8 cellular contexts compared by ENCODE assay signal in genomic region chr12:22100952-22101748, GRCh38. TPM values are rescaled to one million over a fixed set of nuclear protein-coding genes. Genes with fewer than 3 reads are reported as not detected.
DNase-seq lines count a peak whose midpoint lies in the region; ATAC-seq and TF ChIP-seq lines count a peak whose summit lies in the region.

No MANE protein-coding gene starts in this region.

- H3K27me3 ChIP-seq in H7 (ENCODE audit: control insufficient read depth, insufficient read depth, low read length): no peaks in the 10 kb centered on the region

- POLR2A ChIA-PET in activated CD8-positive, alpha-beta T cell treated with anti-CD3 and anti-CD28 coated beads for 36 hours (lab: Charles Lee): interaction anchor here (1.3 kb wide), 1 partner anchor 54 kb away, joined by 4 read pairs; no protein-coding TSS in a partner anchor

- no peaks in the 10 kb centered on the region for H3K9me3 Mint-ChIP-seq in activated CD8-positive, alpha-beta T cell treated with anti-CD3 and anti-CD28 coated beads for 36 hours

- CTCF ChIA-PET in activated CD8-positive, alpha-beta T cell treated with anti-CD3 and anti-CD28 coated beads for 36 hours (lab: Charles Lee): interaction anchor here (0.6 to 2.9 kb wide), 19 partner anchors 11 to 358 kb away, joined by 3 to 11 read pairs (median 4); no protein-coding TSS in a partner anchor

- peaks cover 12% of the 10 kb centered on the region for H3K4me1 Mint-ChIP-seq in activated CD8-positive, alpha-beta T cell treated with anti-CD3 and anti-CD28 coated beads for 36 hours (ENCODE audit: low read depth)

- no peak for TF ChIP-seq CTCF in activated CD8-positive, alpha-beta T cell treated with anti-CD3 and anti-CD28 coated beads for 36 hours (IDR thresholded peaks at IDR 0.05)

- peak; percentile 77 for ATAC-seq in activated CD8-positive, alpha-beta T cell treated with anti-CD3 and anti-CD28 coated beads for 36 hours

- no peaks in the 10 kb centered on the region for H3K36me3 Mint-ChIP-seq in activated CD8-positive, alpha-beta T cell treated with anti-CD3 and anti-CD28 coated beads for 36 hours (ENCODE audit: low read depth)

- no peaks in the 10 kb centered on the region for H3K36me3 ChIP-seq in H7 (replicated peaks; ENCODE audit: control insufficient read depth, insufficient read depth, low read length)

- H3K27me3 Mint-ChIP-seq in activated CD8-positive, alpha-beta T cell treated with anti-CD3 and anti-CD28 coated beads for 36 hours: no peaks in the 10 kb centered on the region

- peak; percentile 19 for DNase-seq in activated CD8-positive, alpha-beta memory T cell treated with anti-CD3 and anti-CD28 coated beads, Interleukin-2, amount 50 U/mL, for 4 hours
- DNase-seq in activated CD8-positive, alpha-beta memory T cell treated with anti-CD3 and anti-CD28 coated beads, Interleukin-2, amount 50 U/mL, for 48 hours: no peak
- peak; percentile 38 for DNase-seq in H7
- DNase-seq in MV-4-11 (lab: John Stamatoyannopoulos, UW): peak; percentile 83
- peak; percentile 69 for DNase-seq in activated CD8-positive, alpha-beta T cell treated with anti-CD3 and anti-CD28 coated beads for 36 hours
- peak; percentile 54 for DNase-seq in glomerular visceral epithelial cell (ENCODE audit: extremely low spot score)
- peak; percentile 47 for DNase-seq in renal cortical epithelial cell (ENCODE audit: low read depth)
- DNase-seq in COLO668 (lab: John Stamatoyannopoulos, UW; ENCODE audit: unreplicated experiment): no peak

- H3K4me3 Mint-ChIP-seq in activated CD8-positive, alpha-beta T cell treated with anti-CD3 and anti-CD28 coated beads for 36 hours: no peak overlapping the region

- intact Hi-C loops in activated CD8-positive, alpha-beta T cell treated with anti-CD3 and anti-CD28 coated beads for 36 hours (cut with micrococcal nuclease): loop anchor here (5.0 kb wide), 2 partner anchors 236 to 341 kb away; no protein-coding TSS in a partner anchor

- no peak overlapping the region for H3K4me3 ChIP-seq in H7 (ENCODE audit: insufficient read depth, low read depth, low read length)

- H3K27ac Mint-ChIP-seq in activated CD8-positive, alpha-beta T cell treated with anti-CD3 and anti-CD28 coated beads for 36 hours: no peak overlapping the region

RNA-seq across cellular contexts. Expression of gene CMAS, which starts 55.1 kb away (rescaled TPM):
- total RNA-seq in H7 (2014; rRNA removed; shearing (Covaris generic)): 62.4 and 71.7 TPM in 2 replicates
- total RNA-seq in activated CD8-positive, alpha-beta T cell treated with anti-CD3 and anti-CD28 coated beads for 36 hours: 10 to 100 TPM; 33.8 to 35.6 TPM
- total RNA-seq in renal cortical epithelial cell: 35.1 and 40.1 TPM in 2 replicates

Comparison
In these comparisons a context has a peak if more than half of its experiments do, and no peak if none do; other contexts are left out.
1. DNase-seq: peak in activated CD8-positive, alpha-beta memory T cell treated with anti-CD3 and anti-CD28 coated beads, Interleukin-2, amount 50 U/mL, for 4 hours (single experiment), H7 (single experiment), MV-4-11 (single experiment), activated CD8-positive, alpha-beta T cell treated with anti-CD3 and anti-CD28 coated beads for 36 hours (single experiment), glomerular visceral epithelial cell (single experiment) and renal cortical epithelial cell (single experiment); none in activated CD8-positive, alpha-beta memory T cell treated with anti-CD3 and anti-CD28 coated beads, Interleukin-2, amount 50 U/mL, for 48 hours (single experiment) and COLO668 (single experiment).